ENCODE assay signal across 8 cellular contexts in the genomic region with DNA sequence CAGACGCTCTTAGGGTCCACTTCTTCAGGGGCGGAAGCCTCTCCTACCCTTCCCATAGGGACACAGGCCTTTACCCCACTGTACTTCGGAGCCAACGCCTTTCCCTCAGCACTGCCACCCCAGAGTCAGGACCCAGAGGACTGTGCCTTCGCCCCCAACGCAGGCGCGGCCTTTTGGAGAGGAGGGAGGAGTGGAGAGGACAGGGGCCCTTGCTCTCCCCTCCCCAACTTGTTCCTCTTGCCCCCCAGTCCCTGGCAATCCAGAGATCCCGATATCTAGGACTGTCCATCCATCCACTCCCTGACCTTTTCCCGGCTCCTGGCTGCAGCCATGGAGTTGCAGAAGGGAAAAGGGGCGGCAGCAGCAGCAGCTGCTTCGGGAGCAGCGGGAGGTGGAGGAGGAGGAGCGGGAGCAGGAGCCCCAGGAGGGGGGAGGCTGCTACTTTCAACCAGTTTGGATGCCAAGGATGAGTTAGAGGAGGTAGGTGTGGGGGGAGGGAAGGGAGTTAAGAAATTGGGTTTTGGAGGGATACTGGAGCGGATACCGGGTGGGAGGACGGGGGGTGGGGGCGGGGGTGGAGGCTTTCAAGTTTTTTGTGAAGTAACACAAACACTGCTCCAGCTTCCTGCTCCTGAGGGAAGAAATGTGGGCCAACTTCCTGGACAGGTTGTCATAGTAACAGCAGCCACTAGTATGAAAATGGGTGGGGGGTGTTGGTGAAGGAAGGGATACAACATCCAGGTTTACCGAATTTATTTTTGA. TPM values are rescaled to one million over a fixed set of nuclear protein-coding genes. Genes with fewer than 3 reads are reported as not detected.
DNase-seq lines count a peak whose midpoint lies in the region; ATAC-seq, FAIRE-seq and TF ChIP-seq lines count a peak whose summit lies in the region.

No MANE protein-coding gene starts in this region.

- H3K36me3 Mint-ChIP-seq in activated naive CD8-positive, alpha-beta T cell treated with anti-CD3 and anti-CD28 coated beads, Interleukin-2, amount 50 U/mL, for 24 hours (ENCODE audit: low read depth), result peaks cover 9% of the 10 kb centered on the region

- peak; percentile 2; the same call in 1 of the 2 replicates for TF ChIP-seq CTCF in BJ (IDR thresholded peaks at IDR 0.05; ENCODE audit: insufficient read depth, low read depth, low read length)
- no peak for TF ChIP-seq CTCF in psoas muscle (IDR thresholded peaks at IDR 0.05)

- in situ Hi-C loops in HAP-1 (cut with MboI; ENCODE audit: low sequenced_read_pairs), result no loop called here

- H3K27me3 Mint-ChIP-seq in activated naive CD8-positive, alpha-beta T cell treated with anti-CD3 and anti-CD28 coated beads, Interleukin-2, amount 50 U/mL, for 24 hours, result peaks cover 2% of the 10 kb centered on the region

- CTCF ChIA-PET in BJ (lab: Yijun Ruan, JAX), result interaction anchor here (1.0 kb wide), 2 partner anchors 50 to 52 kb away, joined by 3 read pairs; a partner anchor contains a TSS

- WGBS in psoas muscle, 3 donors, result 0 to 1% (median 0%) methylated on average over 18 to 19 of the region's 19 CpGs

- H3K4me3 ChIP-seq in BJ (ENCODE audit: low read depth, low read length) (peak overlapping the region; percentile 62), HAP-1 (peak overlapping the region; percentile 59), psoas muscle (peak overlapping the region; percentile 99)

- H3K9me3 Mint-ChIP-seq in activated naive CD8-positive, alpha-beta T cell treated with anti-CD3 and anti-CD28 coated beads, Interleukin-2, amount 50 U/mL, for 24 hours, result no peaks in the 10 kb centered on the region

- DNase-seq in BJ (ENCODE audit: low read depth), result no peak
- peak; percentile 17 to 56 for DNase-seq in HAP-1 (ENCODE audit: low spot score in 2 of 2)
- peak; percentile 39 for DNase-seq in RCC 7860 (ENCODE audit: low spot score)
- DNase-seq in activated naive CD8-positive, alpha-beta T cell treated with anti-CD3 and anti-CD28 coated beads, Interleukin-2, amount 50 U/mL, for 24 hours, result peak; percentile 38
- peak; percentile 46 for DNase-seq in left cardiac atrium
- peak; percentile 63 to 68 for DNase-seq in psoas muscle

- H3K27me3 ChIP-seq in BJ (ENCODE audit: control insufficient read depth, insufficient read depth, low read length) (no peaks in the 10 kb centered on the region), HAP-1 (ENCODE audit: low read depth) (no peaks in the 10 kb centered on the region), psoas muscle (ENCODE audit: insufficient read depth in 3 of 3, low read length in 2 of 3) (no peaks in the 10 kb centered on the region)

- POLR2A ChIA-PET in BJ (lab: Charles Lee), result interaction anchor here (0.6 to 0.8 kb wide), 3 partner anchors 52 to 264 kb away, joined by 4 to 13 read pairs (median 6); no protein-coding TSS in a partner anchor

- H3K9me3 ChIP-seq in HAP-1, result no peaks in the 10 kb centered on the region
- no peaks in the 10 kb centered on the region for H3K9me3 ChIP-seq in psoas muscle

- H3K4me3 Mint-ChIP-seq in activated naive CD8-positive, alpha-beta T cell treated with anti-CD3 and anti-CD28 coated beads, Interleukin-2, amount 50 U/mL, for 24 hours, result peak overlapping the region; percentile 93

- H3K27ac ChIP-seq in psoas muscle, result peak overlapping the region; percentile 99

- intact Hi-C loops in left cardiac atrium (cut with DNase I) (no loop called here), psoas muscle (cut with DNase I) (no loop called here)

- H3K4me1 ChIP-seq in HAP-1 (peaks cover 12% of the 10 kb centered on the region), psoas muscle (peaks cover 19% of the 10 kb centered on the region)

- ATAC-seq in activated naive CD8-positive, alpha-beta T cell treated with anti-CD3 and anti-CD28 coated beads, Interleukin-2, amount 50 U/mL, for 24 hours, result no peak
- peak; percentile 21 to 35 for ATAC-seq in left cardiac atrium
- ATAC-seq in psoas muscle, result peak; percentile 19 to 51 (median 28)
- no peak for ATAC-seq in HG02973 (IDR thresholded peaks at IDR 0.05; ENCODE audit: unreplicated experiment)
- no peak for ATAC-seq in GM21529 (IDR thresholded peaks at IDR 0.05; ENCODE audit: unreplicated experiment)

- H3K27ac Mint-ChIP-seq in activated naive CD8-positive, alpha-beta T cell treated with anti-CD3 and anti-CD28 coated beads, Interleukin-2, amount 50 U/mL, for 24 hours, result peak overlapping the region; percentile 91

- peaks cover 45% of the 10 kb centered on the region for H3K4me1 Mint-ChIP-seq in activated naive CD8-positive, alpha-beta T cell treated with anti-CD3 and anti-CD28 coated beads, Interleukin-2, amount 50 U/mL, for 24 hours

- FAIRE-seq in RCC 7860 (lab: Jason Lieb, UNC), result no peak

- H3K36me3 ChIP-seq in BJ (ENCODE audit: control insufficient read depth, insufficient read depth, low read length), result no peaks in the 10 kb centered on the region
- peaks cover 5% of the 10 kb centered on the region; the same call in 1 of the 2 replicates for H3K36me3 ChIP-seq in HAP-1 (replicated peaks)
- H3K36me3 ChIP-seq in psoas muscle (ENCODE audit: insufficient read depth in 1 of 2, low read depth in 1 of 2), result peaks cover 0 to 13% of the 10 kb centered on the region in 2 donors

RNA-seq across cellular contexts. Expression of a gene that starts 0.6 kb away (rescaled TPM):
- polyA plus RNA-seq in BJ (2011; rRNA removed) (38.8 and 52.8 TPM in 2 replicates), psoas muscle (10 to 100 TPM; 11.3 to 24.3 (median 15.8) TPM)
- polyA minus RNA-seq in BJ (2011; rRNA and poly(A)+ RNA removed), result 30.1 and 34.8 TPM in 2 replicates
- total RNA-seq in left cardiac atrium (10 to 100 TPM; 28.2 to 34.1 TPM), psoas muscle (10 to 100 TPM; 17.8 to 29.0 (median 22.8) TPM)

RNA-seq across cellular contexts. Expression of a gene that starts 46.7 kb away (rescaled TPM):
- 18.2 and 25.4 TPM in 2 replicates for polyA plus RNA-seq in BJ (2011; rRNA removed)
- 14.8 and 23.4 TPM in 2 replicates for polyA minus RNA-seq in BJ (2011; rRNA and poly(A)+ RNA removed)
- total RNA-seq in left cardiac atrium, result 10 to 100 TPM; 22.9 to 26.5 TPM
- 1 to 10 TPM; 3.5 to 7.5 (median 5.8) TPM for total RNA-seq in psoas muscle
- polyA plus RNA-seq in psoas muscle, result 10 to 100 TPM in 1 of 3 donors, 1 to 10 TPM in 2; 4.6 to 15.6 (median 5.2) TPM

RNA-seq across cellular contexts. Expression of a gene that starts 50.0 kb away (rescaled TPM):
- polyA plus RNA-seq in BJ (2011; rRNA removed), result 0.02 TPM in 1 of 2 replicates, not detected in the other
- polyA minus RNA-seq in BJ (2011; rRNA and poly(A)+ RNA removed), result 0.05 and 0.09 TPM in 2 replicates
- total RNA-seq in left cardiac atrium, result 10 to 100 TPM; 28.5 to 39.0 TPM
- total RNA-seq in psoas muscle, result 10 to 100 TPM in 2 of 4 donors, 1 to 10 TPM in 2; 7.0 to 11.1 (median 8.7) TPM
- polyA plus RNA-seq in psoas muscle, result 10 to 100 TPM in 1 of 3 donors, 1 to 10 TPM in 2; 4.5 to 10.4 (median 8.5) TPM

RNA-seq across cellular contexts. Expression of a gene that starts 57.7 kb away (rescaled TPM):
- 182 and 213 TPM in 2 replicates for polyA plus RNA-seq in BJ (2011; rRNA removed)
- polyA minus RNA-seq in BJ (2011; rRNA and poly(A)+ RNA removed), result 96.6 and 159 TPM in 2 replicates
- 10 to 100 TPM; 63.7 to 91.7 TPM for total RNA-seq in left cardiac atrium
- total RNA-seq in psoas muscle, result 100 to 1,000 TPM in 1 of 4 donors, 10 to 100 TPM in 3; 71.7 to 102 (median 98.2) TPM
- polyA plus RNA-seq in psoas muscle, result 100 to 1,000 TPM in 2 of 3 donors, 10 to 100 TPM in 1; 82.4 to 158 (median 142) TPM

Comparison
In these comparisons a context has a peak if more than half of its experiments do, and no peak if none do; other contexts are left out.
1. ATAC-seq: peak in left cardiac atrium (2 of 2) and psoas muscle (4 of 4); none in activated naive CD8-positive, alpha-beta T cell treated with anti-CD3 and anti-CD28 coated beads, Interleukin-2, amount 50 U/mL, for 24 hours (single experiment), HG02973 (single experiment) and GM21529 (single experiment).
2. Peak in every context shown above with its lines, with median percentiles within 50 percentile points of each other: H3K4me3 ChIP-seq.